ENCODE assay signal across 35 cellular contexts in the genomic region with DNA sequence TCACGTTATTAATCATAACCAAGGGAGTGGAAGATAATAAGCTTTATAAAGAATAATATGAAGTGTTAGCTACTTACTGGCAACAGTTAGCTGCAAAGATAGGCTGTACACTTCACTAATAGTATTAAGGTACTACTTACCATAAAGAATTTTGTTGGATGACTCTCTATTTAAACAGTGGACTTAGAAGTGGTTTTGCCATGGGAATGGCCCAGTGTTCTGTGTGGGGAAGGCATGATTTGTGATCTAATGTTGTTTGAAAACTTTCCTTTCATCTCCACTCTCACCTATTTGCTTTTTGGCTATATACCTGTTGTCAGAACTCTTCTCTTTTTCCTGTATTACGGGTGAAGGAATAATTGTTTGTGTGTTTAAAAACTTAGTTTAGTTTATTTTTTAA.
"Had no signal": no experiment of that assay in that cellular context is flagged by ENCODE, and none has a peak within 500 bp of the region (broad histone marks: within the 10 kb centered on the region; RNA-seq: fewer than 3 reads in every experiment).

No MANE protein-coding gene starts in this region.

- H3K4me3 ChIP-seq: MG63, PC-9 had no signal

- H3K4me2 ChIP-seq: PC-9 had no signal

- H3K27me3 ChIP-seq: MG63 had no signal

- H3K27ac ChIP-seq: PC-9, RWPE1, VCaP had no signal

- H3K36me3 ChIP-seq: MG63 had no signal

- DNase-seq: activated CD4-positive, alpha-beta memory T cell treated with anti-CD3 and anti-CD28 coated beads, Interleukin-2, amount 10 ng/mL, durations not matched to agents 7 days and 5 days; activated CD4-positive, alpha-beta T cell treated with anti-CD3 and anti-CD28 coated beads for 1 hour; activated CD4-positive, alpha-beta T cell treated with anti-CD3 and anti-CD28 coated beads for 48 hours; activated CD4-positive, CD25-positive, alpha-beta regulatory T cell; activated CD8-positive, alpha-beta memory T cell treated with anti-CD3 and anti-CD28 coated beads for 24 hours; activated CD8-positive, alpha-beta memory T cell treated with anti-CD3 and anti-CD28 coated beads, Interleukin-2, amount 10 ng/mL, durations not matched to agents 7 days and 5 days; activated CD8-positive, alpha-beta memory T cell treated with anti-CD3 and anti-CD28 coated beads, Interleukin-2, amount 50 U/mL, for 48 hours; activated effector memory CD4-positive, alpha-beta T cell treated with Interleukin-2 at 50 U/mL for 16 hours; activated naive CD4-positive, alpha-beta T cell treated with anti-CD3 and anti-CD28 coated beads, Interleukin-2, amount 10 ng/mL, durations not matched to agents 7 days and 5 days; activated naive CD8-positive, alpha-beta T cell treated with anti-CD3 and anti-CD28 coated beads, Interleukin-2, amount 50 U/mL, for 24 hours; activated T-cell treated with anti-CD3 and anti-CD28 coated beads, Interleukin-2, amount 50 U/mL, for 48 hours; anterior cingulate cortex; caudate nucleus; cerebellar nuclear complex; Kasumi-1; KG1; MG63; MV-4-11; NCI-H1092; NCI-H146; NCI-H187; NCI-H2029 treated with DMSO at 0.1 percent for 48 hours; NCI-H2107; NCI-H2171; NCI-H524; NK-92 treated with Interleukin-12 subunit alpha and Interleukin-12 subunit beta, amount 100 ng/mL, for 24 hours; PC-9; SIG-M5; T-helper 1 cell; T-helper 2 cell; T-helper 9 cell had no signal

- H2AFZ ChIP-seq: PC-9 had no signal

- H3K9me3 ChIP-seq: MG63 had no signal

- ATAC-seq: activated CD8-positive, alpha-beta memory T cell treated with anti-CD3 and anti-CD28 coated beads, Interleukin-2, amount 10 ng/mL, durations not matched to agents 7 days and 5 days; activated naive CD8-positive, alpha-beta T cell treated with anti-CD3 and anti-CD28 coated beads, Interleukin-2, amount 50 U/mL, for 24 hours; Right ventricle myocardium inferior; SK-N-SH treated with all-trans-retinoic acid at 6 μM for 48 hours had no signal
